ENCODE assay signal across 8 cellular contexts in genomic region chr11:108836541-108836940, GRCh38.
"Had no signal": no experiment of that assay in that cellular context is flagged by ENCODE, and none has a peak within 500 bp of the region (broad histone marks: within the 10 kb centered on the region; RNA-seq: fewer than 3 reads in every experiment).

No MANE protein-coding gene starts in this region.

- H3K36me3 ChIP-seq: HAP-1 had no signal

- H3K9me3 ChIP-seq: HAP-1 had no signal

- H2AFZ ChIP-seq: GM23248 had no signal

- H3K4me1 ChIP-seq: HAP-1 had no signal

- H3K4me3 ChIP-seq: GM23248, HAP-1 had no signal

- H3K9ac ChIP-seq: GM23248 had no signal

- DNase-seq: GM23248, GOT3, H7, HFFc6, KBM-7 had no signal

- H3K27ac ChIP-seq: GM23248, HL-60 had no signal

- FAIRE-seq: HepG2 had no signal
